ENCODE assay signal across 17 cellular contexts in genomic region chr7:82211333-82211732, GRCh38.
DNase-seq lines count a peak whose midpoint lies in the region; ATAC-seq and TF ChIP-seq lines count a peak whose summit lies in the region.
"Had no signal": no experiment of that assay in that cellular context is flagged by ENCODE, and none has a peak within 500 bp of the region (broad histone marks: within the 10 kb centered on the region; RNA-seq: fewer than 3 reads in every experiment).

No MANE protein-coding gene starts in this region.

- H3K9me2 ChIP-seq in Loucy (replicated peaks; ENCODE audit: low read depth, low read length) = no peaks in the 10 kb centered on the region

- H4K20me1 ChIP-seq in Loucy (ENCODE audit: insufficient read depth, low read length, poor library complexity, severe bottlenecking) = no peaks in the 10 kb centered on the region
- H4K20me1 ChIP-seq: BLaER1 had no signal

- H3K36me3 ChIP-seq in Loucy (ENCODE audit: insufficient read depth, low read length) = no peaks in the 10 kb centered on the region
- H3K36me3 ChIP-seq in adipocyte (ENCODE audit: control insufficient read depth, insufficient read depth, low read length, severe bottlenecking) = peaks cover 4% of the 10 kb centered on the region
- no peaks in the 10 kb centered on the region for H3K36me3 ChIP-seq in subcutaneous abdominal adipose tissue (ENCODE audit: control insufficient read depth in 5 of 5, insufficient read depth in 5 of 5, low read length in 5 of 5)
- H3K36me3 ChIP-seq: BLaER1 had no signal

- DNase-seq in NCI-H748 (lab: John Stamatoyannopoulos, UW; ENCODE audit: unreplicated experiment) = peak; percentile 90
- no peak for DNase-seq in adipocyte (ENCODE audit: low read depth)
- no peak for DNase-seq in amniotic stem cell (lab: John Stamatoyannopoulos, UW)
- DNase-seq in GM10266 (ENCODE audit: extremely low spot score) = no peak
- DNase-seq: 8988T; CD4-positive, alpha-beta memory T cell; DMS153; DMS79; GDM1; GOT3; H7; HFFc6 had no signal

- peak overlapping the region; percentile 93 for H3K27ac ChIP-seq in subcutaneous abdominal adipose tissue (ENCODE audit: low read depth, low read length)
- H3K27ac ChIP-seq: BLaER1 had no signal

- H3K9me3 ChIP-seq in Loucy (ENCODE audit: insufficient read depth, low read depth, low read length) = no peaks in the 10 kb centered on the region
- peaks cover 22% of the 10 kb centered on the region for H3K9me3 ChIP-seq in adipocyte (ENCODE audit: control insufficient read depth, low read length)
- H3K9me3 ChIP-seq in subcutaneous abdominal adipose tissue (ENCODE audit: control insufficient read depth in 5 of 5, low read length in 5 of 5) = peaks cover 0 to 13% (median 4%) of the 10 kb centered on the region in 5 donors
- H3K9me3 ChIP-seq: BLaER1 had no signal

- TF ChIP-seq CTCF in Loucy (conservative IDR thresholded peaks at IDR 0.05; ENCODE audit: low read length) (no peak), GM10266 (IDR thresholded peaks at IDR 0.05; ENCODE audit: control insufficient read depth, insufficient read depth, low read depth, missing control alignments) (no peak)

- no peaks in the 10 kb centered on the region for H3K4me1 ChIP-seq in Loucy (ENCODE audit: insufficient read depth, low read length, poor library complexity, severe bottlenecking)
- peaks cover 62% of the 10 kb centered on the region for H3K4me1 ChIP-seq in adipocyte (ENCODE audit: control insufficient read depth, insufficient read depth, low read length)
- peaks cover 0 to 13% (median 7%) of the 10 kb centered on the region in 5 donors for H3K4me1 ChIP-seq in subcutaneous abdominal adipose tissue (ENCODE audit: control insufficient read depth in 5 of 5, insufficient read depth in 5 of 5, low read length in 5 of 5)
- H3K4me1 ChIP-seq: BLaER1 had no signal

- H3K4me3 ChIP-seq in Loucy (ENCODE audit: low read length, poor library complexity, severe bottlenecking) (no peak overlapping the region), adipocyte (ENCODE audit: low read length) (peak overlapping the region; percentile 38), subcutaneous abdominal adipose tissue (ENCODE audit: low read depth in 1 of 5, low read length in 5 of 5) (peak overlapping the region in 1 of 5 donors; percentile 10)
- H3K4me3 ChIP-seq: BLaER1 had no signal

- H3K79me2 ChIP-seq in Loucy (ENCODE audit: insufficient read depth, low read length) = no peaks in the 10 kb centered on the region

- no peaks in the 10 kb centered on the region for H3K27me3 ChIP-seq in Loucy (ENCODE audit: insufficient read depth, low read length, poor library complexity, severe bottlenecking)
- H3K27me3 ChIP-seq in adipocyte (replicated peaks; ENCODE audit: control insufficient read depth, insufficient read depth, low read length) = no peaks in the 10 kb centered on the region
- no peaks in the 10 kb centered on the region for H3K27me3 ChIP-seq in subcutaneous abdominal adipose tissue (ENCODE audit: control insufficient read depth in 5 of 5, insufficient read depth in 4 of 5, low read length in 5 of 5)
- H3K27me3 ChIP-seq: BLaER1 had no signal

- no peak for ATAC-seq in GM21528 (IDR thresholded peaks at IDR 0.05; ENCODE audit: low FRiP score, unreplicated experiment)
- ATAC-seq: HCT116 had no signal

- H3K9ac ChIP-seq in Loucy (ENCODE audit: low read depth, low read length, poor library complexity, severe bottlenecking) = no peak overlapping the region
- peak overlapping the region; percentile 76 for H3K9ac ChIP-seq in adipocyte (ENCODE audit: low read length)
- peak overlapping the region in 2 of 5 donors; percentile 45 to 83 for H3K9ac ChIP-seq in subcutaneous abdominal adipose tissue (ENCODE audit: low read length in 5 of 5)
- H3K9ac ChIP-seq: BLaER1 had no signal

- no peaks in the 10 kb centered on the region for H3F3A ChIP-seq in Loucy (ENCODE audit: low read depth)

- no peak overlapping the region for H3K4me2 ChIP-seq in Loucy (ENCODE audit: low read depth, low read length, poor library complexity, severe bottlenecking)
- H3K4me2 ChIP-seq: BLaER1 had no signal

- H2AFZ ChIP-seq in Loucy (ENCODE audit: low read length) = peak overlapping the region; percentile 54; the same call in 1 of the 2 replicates
